ENCODE assay signal across 9 cellular contexts in the genomic region with DNA sequence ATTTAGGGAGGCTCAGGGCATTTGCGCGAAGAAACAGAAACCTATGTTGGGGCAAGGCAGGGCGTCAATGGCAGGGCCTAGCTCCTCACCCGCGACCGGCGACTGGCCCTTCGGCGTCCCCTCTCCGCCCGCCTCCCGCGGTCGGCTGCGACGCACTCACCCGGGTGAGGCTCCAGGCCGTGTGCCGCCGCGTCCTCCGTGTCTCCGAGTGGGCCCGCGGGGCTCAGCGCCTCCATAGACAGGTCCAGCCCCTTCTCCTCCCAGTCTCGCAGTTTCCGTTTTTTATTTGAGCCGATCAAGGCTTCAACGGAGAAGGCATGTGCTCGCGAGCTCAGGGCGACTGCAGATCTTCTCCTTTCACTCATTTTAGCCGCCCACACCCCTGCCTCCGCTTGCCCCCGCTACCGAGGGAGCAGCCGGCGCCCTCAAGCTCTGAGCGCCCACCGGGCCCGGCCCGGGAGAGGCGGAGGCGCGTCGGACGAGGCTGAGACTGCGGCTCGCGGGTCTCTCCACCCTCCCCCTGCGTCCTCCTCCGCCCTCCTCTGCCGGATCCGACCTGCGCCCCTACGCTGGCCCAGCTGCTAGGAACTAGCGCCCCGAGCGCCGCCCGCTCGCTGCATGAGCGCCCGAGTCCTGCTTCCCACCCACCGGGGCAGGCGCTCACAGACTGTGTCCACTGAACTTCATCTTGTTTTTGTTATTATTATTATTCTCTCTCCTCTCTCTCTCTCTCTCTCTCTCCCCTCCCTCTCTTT. TPM values are rescaled to one million over a fixed set of nuclear protein-coding genes. Genes with fewer than 3 reads are reported as not detected.
DNase-seq lines count a peak whose midpoint lies in the region; ATAC-seq and TF ChIP-seq lines count a peak whose summit lies in the region.
"Had no signal": no experiment of that assay in that cellular context is flagged by ENCODE, and none has a peak within 500 bp of the region (broad histone marks: within the 10 kb centered on the region; RNA-seq: fewer than 3 reads in every experiment).

No MANE protein-coding gene starts in this region.

- H3K27me3 ChIP-seq in endodermal cell (ENCODE audit: control insufficient read depth, insufficient read depth, low read length, poor library complexity, severe bottlenecking) (peaks cover 100% of the 10 kb centered on the region), neural progenitor cell (peaks cover 100% of the 10 kb centered on the region)

- peak overlapping the region; percentile 64 for H2AFZ ChIP-seq in neural progenitor cell (replicated peaks)

- H3F3A ChIP-seq in neural progenitor cell (ENCODE audit: low read depth) = peaks cover 40% of the 10 kb centered on the region

- WGBS in endodermal cell (ENCODE audit: insufficient coverage in 1 of 2, insufficient read length in 1 of 2), 2 experiments = 1% methylated on average over 22 to 67 of the region's 67 CpGs

- H3K4me1 ChIP-seq in endodermal cell (ENCODE audit: control insufficient read depth, insufficient read depth, low read length) (peaks cover 8% of the 10 kb centered on the region), neural progenitor cell (peaks cover 23% of the 10 kb centered on the region)

- H3K4me1 Mint-ChIP-seq in endodermal cell (peaks cover 46% of the 10 kb centered on the region), neural progenitor cell (peaks cover 52% of the 10 kb centered on the region)

- H3K9ac ChIP-seq in endodermal cell (ENCODE audit: extremely low read depth, low read length, poor library complexity, severe bottlenecking) (no peak overlapping the region), neural progenitor cell (no peak overlapping the region)

- ATAC-seq in HG03159 (IDR thresholded peaks at IDR 0.05; ENCODE audit: unreplicated experiment) = no peak

- H3K36me3 Mint-ChIP-seq in endodermal cell (ENCODE audit: low read depth) (no peaks in the 10 kb centered on the region), neural progenitor cell (no peaks in the 10 kb centered on the region)

- peak overlapping the region; percentile 76 for H3K4me2 ChIP-seq in neural progenitor cell

- H3K36me3 ChIP-seq in endodermal cell (ENCODE audit: control insufficient read depth, insufficient read depth, low read length) (no peaks in the 10 kb centered on the region), neural progenitor cell (no peaks in the 10 kb centered on the region)

- no peaks in the 10 kb centered on the region for H3K79me2 ChIP-seq in neural progenitor cell (ENCODE audit: low read depth)

- peak; percentile 54 for DNase-seq in DMS79 treated with DMSO at 0.1 percent for 48 hours (lab: John Stamatoyannopoulos, UW)
- peak; percentile 75 for DNase-seq in HK-2 (ENCODE audit: unreplicated experiment)
- peak; percentile 89 for DNase-seq in endodermal cell
- DNase-seq in neural progenitor cell (ENCODE audit: low spot score) = peak; percentile 82
- no peak for DNase-seq in NCI-H446 (lab: John Stamatoyannopoulos, UW)
- DNase-seq in NCI-H446 treated with DMSO at 0.1 percent for 48 hours (lab: John Stamatoyannopoulos, UW) = no peak
- no peak for DNase-seq in NCI-H128 (lab: John Stamatoyannopoulos, UW; ENCODE audit: unreplicated experiment)

- H3K27ac Mint-ChIP-seq in endodermal cell (no peak overlapping the region), neural progenitor cell (no peak overlapping the region)

- peaks cover 5% of the 10 kb centered on the region for H3K9me3 ChIP-seq in endodermal cell (ENCODE audit: control insufficient read depth, low read length)
- no peaks in the 10 kb centered on the region for H3K9me3 ChIP-seq in neural progenitor cell (ENCODE audit: low read depth)

- peak overlapping the region; percentile 69 for H3K4me3 ChIP-seq in endodermal cell (ENCODE audit: low read length)
- H3K4me3 ChIP-seq in neural progenitor cell = peak overlapping the region; percentile 47

- TF ChIP-seq CTCF in endodermal cell (conservative IDR thresholded peaks at IDR 0.05) (no peak), neural progenitor cell (IDR thresholded peaks at IDR 0.05) (no peak)

- H3K27ac ChIP-seq in endodermal cell (ENCODE audit: low read depth, low read length) (no peak overlapping the region), neural progenitor cell (no peak overlapping the region)
- H3K27ac ChIP-seq: epithelial cell of prostate had no signal

- H3K27me3 Mint-ChIP-seq in endodermal cell (ENCODE audit: insufficient read depth) (peaks cover 100% of the 10 kb centered on the region), neural progenitor cell (ENCODE audit: insufficient read depth, low read depth) (peaks cover 97% of the 10 kb centered on the region)

- H3K9me3 Mint-ChIP-seq in endodermal cell (peaks cover 3% of the 10 kb centered on the region), neural progenitor cell (peaks cover 21% of the 10 kb centered on the region)

- peak overlapping the region; percentile 48 for H3K4me3 Mint-ChIP-seq in endodermal cell
- peak overlapping the region; percentile 86 for H3K4me3 Mint-ChIP-seq in neural progenitor cell

- peaks cover 60% of the 10 kb centered on the region for H4K20me1 ChIP-seq in neural progenitor cell (ENCODE audit: low read depth)

RNA-seq across cellular contexts. Expression of a gene that starts 0.5 kb away (rescaled TPM):
- under 1 TPM in 1 of 2 donors, not detected in 1; 0.09 TPM for total RNA-seq in endodermal cell
- polyA plus RNA-seq in endodermal cell (2013, experiment 1 of 2) = 3.6 TPM
- polyA plus RNA-seq in endodermal cell (2013, experiment 2 of 2) = 2.9 TPM
- 2.8 and 2.9 TPM in 2 replicates for total RNA-seq in neural progenitor cell (ENCODE audit: low replicate concordance)

Comparison
In these comparisons a context has a peak if more than half of its experiments do, and no peak if none do; other contexts are left out.
1. DNase-seq: peak in DMS79 treated with DMSO at 0.1 percent for 48 hours (single experiment), HK-2 (single experiment), endodermal cell (single experiment) and neural progenitor cell (single experiment); none in NCI-H446 (0 of 2), NCI-H446 treated with DMSO at 0.1 percent for 48 hours (single experiment) and NCI-H128 (single experiment).